ENCODE assay signal across 1 cellular context in the genomic region with DNA sequence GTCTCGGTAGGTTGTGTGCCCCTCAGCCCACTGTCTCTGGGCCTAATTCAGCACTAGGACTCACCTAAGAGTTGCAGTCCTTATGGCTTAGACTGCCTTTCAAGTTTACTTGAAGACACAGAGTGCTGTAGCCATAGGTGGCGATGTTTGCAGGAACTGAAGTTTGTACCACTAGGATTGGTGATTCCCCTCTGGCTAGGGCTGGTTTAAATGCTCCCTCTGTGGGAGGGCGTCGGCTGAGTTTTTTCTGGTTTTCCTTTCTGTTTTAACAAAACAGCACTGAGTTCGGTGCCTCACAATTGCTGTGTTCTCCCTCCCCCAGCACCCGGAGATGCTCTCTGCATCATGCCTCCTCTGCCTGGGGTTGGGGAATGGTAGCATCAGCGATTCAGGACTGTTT.
TF ChIP-seq lines count a peak whose summit lies in the region.

No MANE protein-coding gene starts in this region.

TF ChIP-seq in GM23338, 12 proteins besides CTCF, POLR2A, EP300 and RAD21 (continued from another document):
- TF ChIP-seq, protein P1, sequence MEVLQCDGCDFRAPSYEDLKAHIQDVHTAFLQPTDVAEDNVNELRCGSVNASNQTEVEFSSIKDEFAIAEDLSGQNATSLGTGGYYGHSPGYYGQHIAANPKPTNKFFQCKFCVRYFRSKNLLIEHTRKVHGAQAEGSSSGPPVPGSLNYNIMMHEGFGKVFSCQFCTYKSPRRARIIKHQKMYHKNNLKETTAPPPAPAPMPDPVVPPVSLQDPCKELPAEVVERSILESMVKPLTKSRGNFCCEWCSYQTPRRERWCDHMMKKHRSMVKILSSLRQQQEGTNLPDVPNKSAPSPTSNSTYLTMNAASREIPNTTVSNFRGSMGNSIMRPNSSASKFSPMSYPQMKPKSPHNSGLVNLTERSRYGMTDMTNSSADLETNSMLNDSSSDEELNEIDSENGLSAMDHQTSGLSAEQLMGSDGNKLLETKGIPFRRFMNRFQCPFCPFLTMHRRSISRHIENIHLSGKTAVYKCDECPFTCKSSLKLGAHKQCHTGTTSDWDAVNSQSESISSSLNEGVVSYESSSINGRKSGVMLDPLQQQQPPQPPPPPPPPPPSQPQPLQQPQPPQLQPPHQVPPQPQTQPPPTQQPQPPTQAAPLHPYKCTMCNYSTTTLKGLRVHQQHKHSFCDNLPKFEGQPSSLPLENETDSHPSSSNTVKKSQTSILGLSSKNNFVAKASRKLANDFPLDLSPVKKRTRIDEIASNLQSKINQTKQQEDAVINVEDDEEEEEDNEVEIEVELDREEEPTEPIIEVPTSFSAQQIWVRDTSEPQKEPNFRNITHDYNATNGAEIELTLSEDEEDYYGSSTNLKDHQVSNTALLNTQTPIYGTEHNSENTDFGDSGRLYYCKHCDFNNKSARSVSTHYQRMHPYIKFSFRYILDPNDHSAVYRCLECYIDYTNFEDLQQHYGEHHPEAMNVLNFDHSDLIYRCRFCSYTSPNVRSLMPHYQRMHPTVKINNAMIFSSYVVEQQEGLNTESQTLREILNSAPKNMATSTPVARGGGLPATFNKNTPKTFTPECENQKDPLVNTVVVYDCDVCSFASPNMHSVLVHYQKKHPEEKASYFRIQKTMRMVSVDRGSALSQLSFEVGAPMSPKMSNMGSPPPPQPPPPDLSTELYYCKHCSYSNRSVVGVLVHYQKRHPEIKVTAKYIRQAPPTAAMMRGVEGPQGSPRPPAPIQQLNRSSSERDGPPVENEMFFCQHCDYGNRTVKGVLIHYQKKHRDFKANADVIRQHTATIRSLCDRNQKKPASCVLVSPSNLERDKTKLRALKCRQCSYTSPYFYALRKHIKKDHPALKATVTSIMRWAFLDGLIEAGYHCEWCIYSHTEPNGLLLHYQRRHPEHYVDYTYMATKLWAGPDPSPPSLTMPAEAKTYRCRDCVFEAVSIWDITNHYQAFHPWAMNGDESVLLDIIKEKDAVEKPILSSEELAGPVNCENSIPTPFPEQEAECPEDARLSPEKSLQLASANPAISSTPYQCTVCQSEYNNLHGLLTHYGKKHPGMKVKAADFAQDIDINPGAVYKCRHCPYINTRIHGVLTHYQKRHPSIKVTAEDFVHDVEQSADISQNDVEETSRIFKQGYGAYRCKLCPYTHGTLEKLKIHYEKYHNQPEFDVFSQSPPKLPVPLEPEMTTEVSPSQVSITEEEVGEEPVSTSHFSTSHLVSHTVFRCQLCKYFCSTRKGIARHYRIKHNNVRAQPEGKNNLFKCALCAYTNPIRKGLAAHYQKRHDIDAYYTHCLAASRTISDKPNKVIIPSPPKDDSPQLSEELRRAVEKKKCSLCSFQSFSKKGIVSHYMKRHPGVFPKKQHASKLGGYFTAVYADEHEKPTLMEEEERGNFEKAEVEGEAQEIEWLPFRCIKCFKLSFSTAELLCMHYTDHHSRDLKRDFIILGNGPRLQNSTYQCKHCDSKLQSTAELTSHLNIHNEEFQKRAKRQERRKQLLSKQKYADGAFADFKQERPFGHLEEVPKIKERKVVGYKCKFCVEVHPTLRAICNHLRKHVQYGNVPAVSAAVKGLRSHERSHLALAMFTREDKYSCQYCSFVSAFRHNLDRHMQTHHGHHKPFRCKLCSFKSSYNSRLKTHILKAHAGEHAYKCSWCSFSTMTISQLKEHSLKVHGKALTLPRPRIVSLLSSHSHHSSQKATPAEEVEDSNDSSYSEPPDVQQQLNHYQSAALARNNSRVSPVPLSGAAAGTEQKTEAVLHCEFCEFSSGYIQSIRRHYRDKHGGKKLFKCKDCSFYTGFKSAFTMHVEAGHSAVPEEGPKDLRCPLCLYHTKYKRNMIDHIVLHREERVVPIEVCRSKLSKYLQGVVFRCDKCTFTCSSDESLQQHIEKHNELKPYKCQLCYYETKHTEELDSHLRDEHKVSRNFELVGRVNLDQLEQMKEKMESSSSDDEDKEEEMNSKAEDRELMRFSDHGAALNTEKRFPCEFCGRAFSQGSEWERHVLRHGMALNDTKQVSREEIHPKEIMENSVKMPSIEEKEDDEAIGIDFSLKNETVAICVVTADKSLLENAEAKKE (CRISPR knock-in tag; IDR thresholded peaks at IDR 0.05) = no peak
- TF ChIP-seq POLR2AphosphoS5 (IDR thresholded peaks at IDR 0.05; ENCODE audit: low read depth) (no peak), CREB1 (CRISPR knock-in tag; IDR thresholded peaks at IDR 0.05; ENCODE audit: low read depth) (no peak), ZNF331 (CRISPR knock-in tag; IDR thresholded peaks at IDR 0.05; ENCODE audit: low read depth) (no peak), STAT1 (IDR thresholded peaks at IDR 0.05; ENCODE audit: unreplicated experiment) (no peak), ZNF114 (CRISPR knock-in tag; IDR thresholded peaks at IDR 0.05) (no peak)
- TF ChIP-seq, protein P2, sequence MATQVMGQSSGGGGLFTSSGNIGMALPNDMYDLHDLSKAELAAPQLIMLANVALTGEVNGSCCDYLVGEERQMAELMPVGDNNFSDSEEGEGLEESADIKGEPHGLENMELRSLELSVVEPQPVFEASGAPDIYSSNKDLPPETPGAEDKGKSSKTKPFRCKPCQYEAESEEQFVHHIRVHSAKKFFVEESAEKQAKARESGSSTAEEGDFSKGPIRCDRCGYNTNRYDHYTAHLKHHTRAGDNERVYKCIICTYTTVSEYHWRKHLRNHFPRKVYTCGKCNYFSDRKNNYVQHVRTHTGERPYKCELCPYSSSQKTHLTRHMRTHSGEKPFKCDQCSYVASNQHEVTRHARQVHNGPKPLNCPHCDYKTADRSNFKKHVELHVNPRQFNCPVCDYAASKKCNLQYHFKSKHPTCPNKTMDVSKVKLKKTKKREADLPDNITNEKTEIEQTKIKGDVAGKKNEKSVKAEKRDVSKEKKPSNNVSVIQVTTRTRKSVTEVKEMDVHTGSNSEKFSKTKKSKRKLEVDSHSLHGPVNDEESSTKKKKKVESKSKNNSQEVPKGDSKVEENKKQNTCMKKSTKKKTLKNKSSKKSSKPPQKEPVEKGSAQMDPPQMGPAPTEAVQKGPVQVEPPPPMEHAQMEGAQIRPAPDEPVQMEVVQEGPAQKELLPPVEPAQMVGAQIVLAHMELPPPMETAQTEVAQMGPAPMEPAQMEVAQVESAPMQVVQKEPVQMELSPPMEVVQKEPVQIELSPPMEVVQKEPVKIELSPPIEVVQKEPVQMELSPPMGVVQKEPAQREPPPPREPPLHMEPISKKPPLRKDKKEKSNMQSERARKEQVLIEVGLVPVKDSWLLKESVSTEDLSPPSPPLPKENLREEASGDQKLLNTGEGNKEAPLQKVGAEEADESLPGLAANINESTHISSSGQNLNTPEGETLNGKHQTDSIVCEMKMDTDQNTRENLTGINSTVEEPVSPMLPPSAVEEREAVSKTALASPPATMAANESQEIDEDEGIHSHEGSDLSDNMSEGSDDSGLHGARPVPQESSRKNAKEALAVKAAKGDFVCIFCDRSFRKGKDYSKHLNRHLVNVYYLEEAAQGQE (IDR thresholded peaks at IDR 0.05; ENCODE audit: unreplicated experiment) = no peak
- TF ChIP-seq, protein P3, sequence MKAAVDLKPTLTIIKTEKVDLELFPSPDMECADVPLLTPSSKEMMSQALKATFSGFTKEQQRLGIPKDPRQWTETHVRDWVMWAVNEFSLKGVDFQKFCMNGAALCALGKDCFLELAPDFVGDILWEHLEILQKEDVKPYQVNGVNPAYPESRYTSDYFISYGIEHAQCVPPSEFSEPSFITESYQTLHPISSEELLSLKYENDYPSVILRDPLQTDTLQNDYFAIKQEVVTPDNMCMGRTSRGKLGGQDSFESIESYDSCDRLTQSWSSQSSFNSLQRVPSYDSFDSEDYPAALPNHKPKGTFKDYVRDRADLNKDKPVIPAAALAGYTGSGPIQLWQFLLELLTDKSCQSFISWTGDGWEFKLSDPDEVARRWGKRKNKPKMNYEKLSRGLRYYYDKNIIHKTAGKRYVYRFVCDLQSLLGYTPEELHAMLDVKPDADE (IDR thresholded peaks at IDR 0.05) = no peak
